1 cellular context compared by ENCODE assay signal in the genomic region with DNA sequence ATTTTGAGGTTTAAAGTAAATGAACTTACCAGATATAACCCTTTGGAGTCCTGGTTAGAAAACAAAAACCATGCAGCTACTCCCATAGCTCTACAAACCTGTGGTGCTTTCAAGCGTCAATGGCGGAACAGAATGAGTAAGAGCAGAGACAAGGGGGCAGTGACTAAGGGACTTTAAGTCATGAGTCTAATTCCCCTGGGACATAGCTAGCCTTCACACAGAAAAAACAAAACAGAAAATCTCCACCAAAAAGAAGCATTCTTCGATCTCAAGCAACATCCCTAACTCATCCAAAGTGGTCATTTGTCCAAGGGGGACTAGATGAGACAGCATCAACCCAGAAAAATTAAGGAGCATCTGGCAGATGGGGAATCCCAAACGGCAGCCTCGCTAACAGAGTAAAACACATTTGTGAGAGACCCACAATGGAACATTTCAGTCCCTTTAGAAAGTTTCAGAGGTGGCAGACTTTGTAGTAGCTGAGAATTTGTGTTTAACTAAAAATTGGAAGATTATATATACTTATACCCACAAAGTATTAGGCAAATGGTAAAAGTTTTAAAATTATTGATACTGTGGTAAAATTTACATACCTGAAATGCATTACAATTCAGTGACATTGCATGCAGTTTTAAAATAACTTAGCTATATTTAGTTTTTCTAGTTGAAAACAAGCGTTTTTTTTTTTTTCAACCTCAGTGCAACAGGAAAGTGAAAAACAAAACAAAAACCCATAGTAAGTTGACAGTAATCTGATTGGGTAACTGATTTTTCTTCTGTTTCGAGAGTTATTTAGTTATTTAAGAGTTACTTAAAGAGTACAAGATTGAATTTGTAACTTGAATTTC.
TF ChIP-seq lines count a peak whose summit lies in the region.

No MANE protein-coding gene starts in this region.

TF ChIP-seq in GM12878, 131 proteins besides CTCF, POLR2A, EP300 and RAD21 (continued from another document and continues in another):
- TF ChIP-seq, protein P1, sequence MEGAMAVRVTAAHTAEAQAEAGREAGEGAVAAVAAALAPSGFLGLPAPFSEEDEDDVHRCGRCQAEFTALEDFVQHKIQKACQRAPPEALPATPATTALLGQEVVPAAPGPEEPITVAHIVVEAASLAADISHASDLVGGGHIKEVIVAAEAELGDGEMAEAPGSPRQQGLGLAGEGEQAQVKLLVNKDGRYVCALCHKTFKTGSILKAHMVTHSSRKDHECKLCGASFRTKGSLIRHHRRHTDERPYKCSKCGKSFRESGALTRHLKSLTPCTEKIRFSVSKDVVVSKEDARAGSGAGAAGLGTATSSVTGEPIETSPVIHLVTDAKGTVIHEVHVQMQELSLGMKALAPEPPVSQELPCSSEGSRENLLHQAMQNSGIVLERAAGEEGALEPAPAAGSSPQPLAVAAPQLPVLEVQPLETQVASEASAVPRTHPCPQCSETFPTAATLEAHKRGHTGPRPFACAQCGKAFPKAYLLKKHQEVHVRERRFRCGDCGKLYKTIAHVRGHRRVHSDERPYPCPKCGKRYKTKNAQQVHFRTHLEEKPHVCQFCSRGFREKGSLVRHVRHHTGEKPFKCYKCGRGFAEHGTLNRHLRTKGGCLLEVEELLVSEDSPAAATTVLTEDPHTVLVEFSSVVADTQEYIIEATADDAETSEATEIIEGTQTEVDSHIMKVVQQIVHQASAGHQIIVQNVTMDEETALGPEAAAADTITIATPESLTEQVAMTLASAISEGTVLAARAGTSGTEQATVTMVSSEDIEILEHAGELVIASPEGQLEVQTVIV (IDR thresholded peaks at IDR 0.05; ENCODE audit: borderline replicate concordance, partially characterized antibody) = no peak
- no peak for TF ChIP-seq SIN3A (IDR thresholded peaks at IDR 0.05; ENCODE audit: low read depth, low read length)
- no peak for TF ChIP-seq SPI1 (IDR thresholded peaks at IDR 0.05; ENCODE audit: borderline replicate concordance, insufficient read depth, low read depth, low read length)
- TF ChIP-seq, protein P2, sequence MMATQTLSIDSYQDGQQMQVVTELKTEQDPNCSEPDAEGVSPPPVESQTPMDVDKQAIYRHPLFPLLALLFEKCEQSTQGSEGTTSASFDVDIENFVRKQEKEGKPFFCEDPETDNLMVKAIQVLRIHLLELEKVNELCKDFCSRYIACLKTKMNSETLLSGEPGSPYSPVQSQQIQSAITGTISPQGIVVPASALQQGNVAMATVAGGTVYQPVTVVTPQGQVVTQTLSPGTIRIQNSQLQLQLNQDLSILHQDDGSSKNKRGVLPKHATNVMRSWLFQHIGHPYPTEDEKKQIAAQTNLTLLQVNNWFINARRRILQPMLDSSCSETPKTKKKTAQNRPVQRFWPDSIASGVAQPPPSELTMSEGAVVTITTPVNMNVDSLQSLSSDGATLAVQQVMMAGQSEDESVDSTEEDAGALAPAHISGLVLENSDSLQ (IDR thresholded peaks at IDR 0.05) = peak; percentile 23; the same call in 1 of the 2 replicates
- no peak for TF ChIP-seq ZNF274 (IDR thresholded peaks at IDR 0.05; ENCODE audit: insufficient read depth, insufficient read length)
- TF ChIP-seq MAX (IDR thresholded peaks at IDR 0.05; ENCODE audit: low read depth, low read length) = no peak
- no peak for TF ChIP-seq ZBTB40 (IDR thresholded peaks at IDR 0.05; ENCODE audit: borderline replicate concordance)
- no peak for TF ChIP-seq SRF (IDR thresholded peaks at IDR 0.05; ENCODE audit: low read depth in 2 of 2, low read length in 2 of 2)
- TF ChIP-seq TCF7 (IDR thresholded peaks at IDR 0.05; ENCODE audit: borderline replicate concordance) = no peak
- no peak for TF ChIP-seq HCFC1 (IDR thresholded peaks at IDR 0.05; ENCODE audit: low read length)
- TF ChIP-seq, protein P3, sequence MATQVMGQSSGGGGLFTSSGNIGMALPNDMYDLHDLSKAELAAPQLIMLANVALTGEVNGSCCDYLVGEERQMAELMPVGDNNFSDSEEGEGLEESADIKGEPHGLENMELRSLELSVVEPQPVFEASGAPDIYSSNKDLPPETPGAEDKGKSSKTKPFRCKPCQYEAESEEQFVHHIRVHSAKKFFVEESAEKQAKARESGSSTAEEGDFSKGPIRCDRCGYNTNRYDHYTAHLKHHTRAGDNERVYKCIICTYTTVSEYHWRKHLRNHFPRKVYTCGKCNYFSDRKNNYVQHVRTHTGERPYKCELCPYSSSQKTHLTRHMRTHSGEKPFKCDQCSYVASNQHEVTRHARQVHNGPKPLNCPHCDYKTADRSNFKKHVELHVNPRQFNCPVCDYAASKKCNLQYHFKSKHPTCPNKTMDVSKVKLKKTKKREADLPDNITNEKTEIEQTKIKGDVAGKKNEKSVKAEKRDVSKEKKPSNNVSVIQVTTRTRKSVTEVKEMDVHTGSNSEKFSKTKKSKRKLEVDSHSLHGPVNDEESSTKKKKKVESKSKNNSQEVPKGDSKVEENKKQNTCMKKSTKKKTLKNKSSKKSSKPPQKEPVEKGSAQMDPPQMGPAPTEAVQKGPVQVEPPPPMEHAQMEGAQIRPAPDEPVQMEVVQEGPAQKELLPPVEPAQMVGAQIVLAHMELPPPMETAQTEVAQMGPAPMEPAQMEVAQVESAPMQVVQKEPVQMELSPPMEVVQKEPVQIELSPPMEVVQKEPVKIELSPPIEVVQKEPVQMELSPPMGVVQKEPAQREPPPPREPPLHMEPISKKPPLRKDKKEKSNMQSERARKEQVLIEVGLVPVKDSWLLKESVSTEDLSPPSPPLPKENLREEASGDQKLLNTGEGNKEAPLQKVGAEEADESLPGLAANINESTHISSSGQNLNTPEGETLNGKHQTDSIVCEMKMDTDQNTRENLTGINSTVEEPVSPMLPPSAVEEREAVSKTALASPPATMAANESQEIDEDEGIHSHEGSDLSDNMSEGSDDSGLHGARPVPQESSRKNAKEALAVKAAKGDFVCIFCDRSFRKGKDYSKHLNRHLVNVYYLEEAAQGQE (IDR thresholded peaks at IDR 0.05; ENCODE audit: low read depth, low read length) = no peak
- peak; percentile 80; the same call in 1 of the 2 replicates for TF ChIP-seq STAT3 (IDR thresholded peaks at IDR 0.05; ENCODE audit: low read depth, low read length)
- TF ChIP-seq, protein P4, sequence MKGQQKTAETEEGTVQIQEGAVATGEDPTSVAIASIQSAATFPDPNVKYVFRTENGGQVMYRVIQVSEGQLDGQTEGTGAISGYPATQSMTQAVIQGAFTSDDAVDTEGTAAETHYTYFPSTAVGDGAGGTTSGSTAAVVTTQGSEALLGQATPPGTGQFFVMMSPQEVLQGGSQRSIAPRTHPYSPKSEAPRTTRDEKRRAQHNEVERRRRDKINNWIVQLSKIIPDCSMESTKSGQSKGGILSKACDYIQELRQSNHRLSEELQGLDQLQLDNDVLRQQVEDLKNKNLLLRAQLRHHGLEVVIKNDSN (IDR thresholded peaks at IDR 0.05; ENCODE audit: borderline replicate concordance, extremely low read length, insufficient read depth, low read depth, low read length) = no peak
- no peak for TF ChIP-seq EZH2 (IDR thresholded peaks at IDR 0.05; ENCODE audit: borderline replicate concordance, control insufficient read depth, low read depth, low read length)
- TF ChIP-seq, protein P5, sequence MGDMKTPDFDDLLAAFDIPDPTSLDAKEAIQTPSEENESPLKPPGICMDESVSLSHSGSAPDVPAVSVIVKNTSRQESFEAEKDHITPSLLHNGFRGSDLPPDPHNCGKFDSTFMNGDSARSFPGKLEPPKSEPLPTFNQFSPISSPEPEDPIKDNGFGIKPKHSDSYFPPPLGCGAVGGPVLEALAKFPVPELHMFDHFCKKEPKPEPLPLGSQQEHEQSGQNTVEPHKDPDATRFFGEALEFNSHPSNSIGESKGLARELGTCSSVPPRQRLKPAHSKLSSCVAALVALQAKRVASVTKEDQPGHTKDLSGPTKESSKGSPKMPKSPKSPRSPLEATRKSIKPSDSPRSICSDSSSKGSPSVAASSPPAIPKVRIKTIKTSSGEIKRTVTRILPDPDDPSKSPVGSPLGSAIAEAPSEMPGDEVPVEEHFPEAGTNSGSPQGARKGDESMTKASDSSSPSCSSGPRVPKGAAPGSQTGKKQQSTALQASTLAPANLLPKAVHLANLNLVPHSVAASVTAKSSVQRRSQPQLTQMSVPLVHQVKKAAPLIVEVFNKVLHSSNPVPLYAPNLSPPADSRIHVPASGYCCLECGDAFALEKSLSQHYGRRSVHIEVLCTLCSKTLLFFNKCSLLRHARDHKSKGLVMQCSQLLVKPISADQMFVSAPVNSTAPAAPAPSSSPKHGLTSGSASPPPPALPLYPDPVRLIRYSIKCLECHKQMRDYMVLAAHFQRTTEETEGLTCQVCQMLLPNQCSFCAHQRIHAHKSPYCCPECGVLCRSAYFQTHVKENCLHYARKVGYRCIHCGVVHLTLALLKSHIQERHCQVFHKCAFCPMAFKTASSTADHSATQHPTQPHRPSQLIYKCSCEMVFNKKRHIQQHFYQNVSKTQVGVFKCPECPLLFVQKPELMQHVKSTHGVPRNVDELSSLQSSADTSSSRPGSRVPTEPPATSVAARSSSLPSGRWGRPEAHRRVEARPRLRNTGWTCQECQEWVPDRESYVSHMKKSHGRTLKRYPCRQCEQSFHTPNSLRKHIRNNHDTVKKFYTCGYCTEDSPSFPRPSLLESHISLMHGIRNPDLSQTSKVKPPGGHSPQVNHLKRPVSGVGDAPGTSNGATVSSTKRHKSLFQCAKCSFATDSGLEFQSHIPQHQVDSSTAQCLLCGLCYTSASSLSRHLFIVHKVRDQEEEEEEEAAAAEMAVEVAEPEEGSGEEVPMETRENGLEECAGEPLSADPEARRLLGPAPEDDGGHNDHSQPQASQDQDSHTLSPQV (IDR thresholded peaks at IDR 0.05) = 0 out of 2 replicates have a peak, but pooled peaks have one; percentile 62
- no peak for TF ChIP-seq WRNIP1 (IDR thresholded peaks at IDR 0.05; ENCODE audit: borderline replicate concordance, low read depth, low read length)
- peak; percentile 94 for TF ChIP-seq YY1 (IDR thresholded peaks at IDR 0.05; ENCODE audit: low read depth, low read length)
- TF ChIP-seq GABPA (IDR thresholded peaks at IDR 0.05; ENCODE audit: low read depth) = no peak
- no peak for TF ChIP-seq NFXL1 (IDR thresholded peaks at IDR 0.05; ENCODE audit: borderline replicate concordance)
- TF ChIP-seq PBX3 (IDR thresholded peaks at IDR 0.05; ENCODE audit: insufficient replicate concordance, low read depth, low read length) = no peak
- TF ChIP-seq MEF2B (IDR thresholded peaks at IDR 0.05; ENCODE audit: partially characterized antibody, poor library complexity, severe bottlenecking) = peak; percentile 100
- peak; percentile 90; the same call in 1 of the 2 replicates for TF ChIP-seq ASH2L (IDR thresholded peaks at IDR 0.05; ENCODE audit: borderline replicate concordance, low read depth)
- peak; percentile 23; the same call in 1 of the 2 replicates for TF ChIP-seq SMC3 (IDR thresholded peaks at IDR 0.05; ENCODE audit: borderline replicate concordance, low read length)
- TF ChIP-seq IKZF1 (conservative IDR thresholded peaks at IDR 0.05) = peak; percentile 80
- no peak for TF ChIP-seq HDAC6 (IDR thresholded peaks at IDR 0.05; ENCODE audit: unreplicated experiment)
- TF ChIP-seq CEBPB (IDR thresholded peaks at IDR 0.05; ENCODE audit: borderline replicate concordance in 1 of 2, low read depth in 2 of 2, low read length in 2 of 2) = peak in 1 of 2 experiments; percentile 56; a peak in 1 of 4 replicates
- no peak for TF ChIP-seq TARDBP (IDR thresholded peaks at IDR 0.05; ENCODE audit: borderline replicate concordance)
- TF ChIP-seq SUZ12 (IDR thresholded peaks at IDR 0.05; ENCODE audit: unreplicated experiment) = no peak
- peak; percentile 95 for TF ChIP-seq RELB (IDR thresholded peaks at IDR 0.05; ENCODE audit: low read depth)
- TF ChIP-seq NR2F1 (conservative IDR thresholded peaks at IDR 0.05) = 0 out of 2 replicates have a peak, but pooled peaks have one; percentile 38
- TF ChIP-seq ETV6 (conservative IDR thresholded peaks at IDR 0.05 in 1 of 2, IDR thresholded peaks at IDR 0.05 in 1 of 2; ENCODE audit: borderline replicate concordance in 1 of 2, low read depth in 1 of 2) = no peak
